ENCODE assay signal across 11 cellular contexts in the genomic region with DNA sequence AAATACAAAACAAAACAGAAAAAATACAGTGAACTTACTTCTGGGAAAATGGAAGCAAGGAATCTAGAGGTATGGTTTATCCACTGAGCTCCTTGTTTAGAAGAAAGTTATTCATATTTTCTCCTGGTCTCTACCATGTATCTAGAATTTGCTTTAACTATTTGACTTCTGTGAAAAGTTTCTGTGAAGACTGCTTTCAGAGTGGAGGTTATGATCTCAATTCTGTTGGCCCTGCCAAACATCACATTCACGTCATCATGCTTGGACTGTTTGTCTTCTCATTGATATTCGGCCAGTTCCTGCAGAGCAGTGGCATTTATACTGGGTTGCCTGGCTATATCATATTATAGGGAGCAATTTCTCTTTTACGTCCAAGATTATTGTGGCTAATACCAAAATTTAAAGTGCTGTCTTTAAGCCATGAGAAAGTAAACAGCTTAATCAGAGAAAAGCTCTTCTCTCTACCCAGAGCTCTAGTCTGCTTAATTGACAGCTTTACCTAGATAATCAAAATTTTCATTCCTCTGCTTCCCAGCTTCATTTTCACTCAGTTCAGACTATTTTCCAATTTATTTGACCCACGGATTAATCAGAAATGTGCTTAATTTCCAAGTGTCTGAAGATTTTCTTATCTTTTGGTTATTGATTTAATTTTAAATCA. TPM values are rescaled to one million over a fixed set of nuclear protein-coding genes. Genes with fewer than 3 reads are reported as not detected.
DNase-seq lines count a peak whose midpoint lies in the region; ATAC-seq, FAIRE-seq and TF ChIP-seq lines count a peak whose summit lies in the region.
"Had no signal": no experiment of that assay in that cellular context is flagged by ENCODE, and none has a peak within 500 bp of the region (broad histone marks: within the 10 kb centered on the region; RNA-seq: fewer than 3 reads in every experiment).

A gene with protein sequence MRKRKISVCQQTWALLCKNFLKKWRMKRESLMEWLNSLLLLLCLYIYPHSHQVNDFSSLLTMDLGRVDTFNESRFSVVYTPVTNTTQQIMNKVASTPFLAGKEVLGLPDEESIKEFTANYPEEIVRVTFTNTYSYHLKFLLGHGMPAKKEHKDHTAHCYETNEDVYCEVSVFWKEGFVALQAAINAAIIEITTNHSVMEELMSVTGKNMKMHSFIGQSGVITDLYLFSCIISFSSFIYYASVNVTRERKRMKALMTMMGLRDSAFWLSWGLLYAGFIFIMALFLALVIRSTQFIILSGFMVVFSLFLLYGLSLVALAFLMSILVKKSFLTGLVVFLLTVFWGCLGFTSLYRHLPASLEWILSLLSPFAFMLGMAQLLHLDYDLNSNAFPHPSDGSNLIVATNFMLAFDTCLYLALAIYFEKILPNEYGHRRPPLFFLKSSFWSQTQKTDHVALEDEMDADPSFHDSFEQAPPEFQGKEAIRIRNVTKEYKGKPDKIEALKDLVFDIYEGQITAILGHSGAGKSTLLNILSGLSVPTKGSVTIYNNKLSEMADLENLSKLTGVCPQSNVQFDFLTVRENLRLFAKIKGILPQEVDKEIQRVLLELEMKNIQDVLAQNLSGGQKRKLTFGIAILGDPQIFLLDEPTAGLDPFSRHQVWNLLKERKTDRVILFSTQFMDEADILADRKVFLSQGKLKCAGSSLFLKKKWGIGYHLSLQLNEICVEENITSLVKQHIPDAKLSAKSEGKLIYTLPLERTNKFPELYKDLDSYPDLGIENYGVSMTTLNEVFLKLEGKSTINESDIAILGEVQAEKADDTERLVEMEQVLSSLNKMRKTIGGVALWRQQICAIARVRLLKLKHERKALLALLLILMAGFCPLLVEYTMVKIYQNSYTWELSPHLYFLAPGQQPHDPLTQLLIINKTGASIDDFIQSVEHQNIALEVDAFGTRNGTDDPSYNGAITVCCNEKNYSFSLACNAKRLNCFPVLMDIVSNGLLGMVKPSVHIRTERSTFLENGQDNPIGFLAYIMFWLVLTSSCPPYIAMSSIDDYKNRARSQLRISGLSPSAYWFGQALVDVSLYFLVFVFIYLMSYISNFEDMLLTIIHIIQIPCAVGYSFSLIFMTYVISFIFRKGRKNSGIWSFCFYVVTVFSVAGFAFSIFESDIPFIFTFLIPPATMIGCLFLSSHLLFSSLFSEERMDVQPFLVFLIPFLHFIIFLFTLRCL (N-terminal part only) (minus strand): TSS at position 212 of the 661 bp plus-strand sequence. CDS start 13,358 bp downstream, outside the sequence.

- no peaks in the 10 kb centered on the region for H3K9me3 ChIP-seq in tibial nerve
- no peaks in the 10 kb centered on the region for H3K9me3 ChIP-seq in small intestine (ENCODE audit: control insufficient read depth, low read depth)
- H3K9me3 ChIP-seq: neutrophil had no signal

- peaks cover 3% of the 10 kb centered on the region for H3K9me3 Mint-ChIP-seq in neural crest cell
- peaks cover 3% of the 10 kb centered on the region for H3K9me3 Mint-ChIP-seq in activated CD4-positive, alpha-beta T cell treated with anti-CD3 and anti-CD28 coated beads, Interleukin-2, amount 10 ng/mL, durations not matched to agents 24 days and 14 days

- H3K27ac ChIP-seq in tibial nerve (peak within 1 kb of the TSS; percentile 51 to 87 (median 78)), small intestine (ENCODE audit: low read depth in 1 of 2, low read length in 1 of 2) (no peak within 1 kb of the TSS)
- H3K27ac ChIP-seq: neutrophil had no signal

- H3K27me3 ChIP-seq in tibial nerve (no peaks in the 10 kb centered on the region), small intestine (ENCODE audit: control insufficient read depth in 2 of 2, insufficient read depth in 2 of 2, low read length in 2 of 2) (peaks cover 0 to 2% of the 10 kb centered on the region in 2 donors)
- H3K27me3 ChIP-seq: neutrophil had no signal

- no peak within 1 kb of the TSS for H3K27ac Mint-ChIP-seq in neural crest cell (ENCODE audit: unreplicated experiment)
- H3K27ac Mint-ChIP-seq in activated CD4-positive, alpha-beta T cell treated with anti-CD3 and anti-CD28 coated beads, Interleukin-2, amount 10 ng/mL, durations not matched to agents 24 days and 14 days, result no peak within 1 kb of the TSS
- H3K27ac Mint-ChIP-seq: activated CD8-positive, alpha-beta memory T cell treated with anti-CD3 and anti-CD28 coated beads, Interleukin-2, amount 10 ng/mL, durations not matched to agents 7 days and 5 days had no signal

- H3K36me3 Mint-ChIP-seq in neural crest cell (ENCODE audit: low read depth), result peaks cover 2% of the 10 kb centered on the region
- no peaks in the 10 kb centered on the region for H3K36me3 Mint-ChIP-seq in activated CD4-positive, alpha-beta T cell treated with anti-CD3 and anti-CD28 coated beads, Interleukin-2, amount 10 ng/mL, durations not matched to agents 24 days and 14 days (ENCODE audit: low read depth)
- H3K36me3 Mint-ChIP-seq: activated CD8-positive, alpha-beta memory T cell treated with anti-CD3 and anti-CD28 coated beads, Interleukin-2, amount 10 ng/mL, durations not matched to agents 7 days and 5 days had no signal

- peak within 1 kb of the TSS; percentile 27 for H3K4me3 Mint-ChIP-seq in neural crest cell
- no peak within 1 kb of the TSS for H3K4me3 Mint-ChIP-seq in activated CD4-positive, alpha-beta T cell treated with anti-CD3 and anti-CD28 coated beads, Interleukin-2, amount 10 ng/mL, durations not matched to agents 24 days and 14 days
- H3K4me3 Mint-ChIP-seq: activated CD8-positive, alpha-beta memory T cell treated with anti-CD3 and anti-CD28 coated beads, Interleukin-2, amount 10 ng/mL, durations not matched to agents 7 days and 5 days had no signal

- FAIRE-seq in small intestine (lab: Jason Lieb, UNC), result no peak

- peak within 1 kb of the TSS; percentile 31 to 54 (median 41) for H3K4me3 ChIP-seq in tibial nerve
- no peak within 1 kb of the TSS for H3K4me3 ChIP-seq in small intestine (ENCODE audit: low read depth in 1 of 2, low read length in 2 of 2)

- no peaks in the 10 kb centered on the region for H3K36me3 ChIP-seq in tibial nerve
- H3K36me3 ChIP-seq in small intestine (ENCODE audit: control insufficient read depth in 2 of 2, insufficient read depth in 2 of 2, low read length in 2 of 2), result no peaks in the 10 kb centered on the region
- H3K36me3 ChIP-seq: neutrophil had no signal

- intact Hi-C loops in activated CD4-positive, alpha-beta T cell treated with anti-CD3 and anti-CD28 coated beads, Interleukin-2, amount 10 ng/mL, durations not matched to agents 24 days and 14 days (cut with micrococcal nuclease), result no loop called here

- no peaks in the 10 kb centered on the region for H3K27me3 Mint-ChIP-seq in neural crest cell (ENCODE audit: low read depth)
- no peaks in the 10 kb centered on the region for H3K27me3 Mint-ChIP-seq in activated CD4-positive, alpha-beta T cell treated with anti-CD3 and anti-CD28 coated beads, Interleukin-2, amount 10 ng/mL, durations not matched to agents 24 days and 14 days

- H3K4me1 Mint-ChIP-seq in neural crest cell, result peaks cover 10% of the 10 kb centered on the region
- H3K4me1 Mint-ChIP-seq in activated CD4-positive, alpha-beta T cell treated with anti-CD3 and anti-CD28 coated beads, Interleukin-2, amount 10 ng/mL, durations not matched to agents 24 days and 14 days, result no peaks in the 10 kb centered on the region
- H3K4me1 Mint-ChIP-seq: activated CD8-positive, alpha-beta memory T cell treated with anti-CD3 and anti-CD28 coated beads, Interleukin-2, amount 10 ng/mL, durations not matched to agents 7 days and 5 days had no signal

- H3K4me1 ChIP-seq in tibial nerve (peaks cover 0 to 12% (median 0%) of the 10 kb centered on the region in 4 donors), small intestine (ENCODE audit: control insufficient read depth in 2 of 2, insufficient read depth in 1 of 2, low read depth in 1 of 2, low read length in 1 of 2) (no peaks in the 10 kb centered on the region)

- DNase-seq in fibroblast of the conjunctiva (ENCODE audit: low read depth) (peak; percentile 57), neural crest cell (ENCODE audit: low read depth, low spot score) (no peak), tibial nerve (ENCODE audit: low spot score in 2 of 2) (peak; percentile 22 to 59), small intestine (no peak)
- no peak for DNase-seq in activated CD4-positive, alpha-beta T cell treated with anti-CD3 and anti-CD28 coated beads, Interleukin-2, amount 10 ng/mL, durations not matched to agents 24 days and 14 days
- DNase-seq: activated CD8-positive, alpha-beta memory T cell treated with anti-CD3 and anti-CD28 coated beads, Interleukin-2, amount 10 ng/mL, durations not matched to agents 7 days and 5 days; stimulated activated naive CD8-positive, alpha-beta T cell treated with anti-CD3 and anti-CD28 coated beads, Interleukin-15, Interleukin-2, amounts not matched to agents 100 U/mL and 50 U/mL, for 24 hours had no signal

- TF ChIP-seq EP300 in tibial nerve (IDR thresholded peaks at IDR 0.05), result peak in 1 of 2 donors; percentile 87

- ATAC-seq in SK-N-SH treated with all-trans-retinoic acid at 6 μM for 48 hours (peak; percentile 80), HG03432 (IDR thresholded peaks at IDR 0.05; ENCODE audit: unreplicated experiment) (no peak), HG03457 (IDR thresholded peaks at IDR 0.05; ENCODE audit: unreplicated experiment) (no peak)
- ATAC-seq: activated CD8-positive, alpha-beta memory T cell treated with anti-CD3 and anti-CD28 coated beads, Interleukin-2, amount 10 ng/mL, durations not matched to agents 7 days and 5 days; stimulated activated naive CD8-positive, alpha-beta T cell treated with anti-CD3 and anti-CD28 coated beads, Interleukin-15, Interleukin-2, amounts not matched to agents 100 U/mL and 50 U/mL, for 24 hours had no signal

- TF ChIP-seq CTCF in neural crest cell (conservative IDR thresholded peaks at IDR 0.05) (no peak), tibial nerve (IDR thresholded peaks at IDR 0.05) (no peak)

- TF ChIP-seq POLR2A in tibial nerve (IDR thresholded peaks at IDR 0.05), result peak in 1 of 2 donors; percentile 40

- WGBS in tibial nerve, 2 donors, result 14 to 15% methylated on average over 4 of the region's 4 CpGs
- 63 to 74% (median 67%) methylated on average over 4 of the region's 4 CpGs for WGBS in small intestine, 3 donors

TF ChIP-seq in SK-N-SH treated with all-trans-retinoic acid at 6 μM for 48 hours, 23 proteins besides CTCF, POLR2A, EP300 and RAD21 (continues in another document):
- TF ChIP-seq ESRRG (CRISPR knock-in tag; IDR thresholded peaks at IDR 0.05) (no peak), BACH2 (CRISPR knock-in tag; IDR thresholded peaks at IDR 0.05; ENCODE audit: borderline replicate concordance) (no peak)

RNA-seq across cellular contexts. Expression of the gene that starts here (rescaled TPM):
- total RNA-seq in neural crest cell (12.1 and 13.3 TPM in 2 replicates), tibial nerve (100 to 1,000 TPM; 235 to 365 (median 316) TPM)
- not detected in 2 replicates for total RNA-seq in activated CD4-positive, alpha-beta T cell treated with anti-CD3 and anti-CD28 coated beads, Interleukin-2, amount 10 ng/mL, durations not matched to agents 24 days and 14 days
- polyA plus RNA-seq in small intestine, result 1 to 10 TPM in 2 of 3 donors, not detected in 1; 1.9 to 7.7 TPM
- total RNA-seq: activated CD8-positive, alpha-beta memory T cell treated with anti-CD3 and anti-CD28 coated beads, Interleukin-2, amount 10 ng/mL, durations not matched to agents 7 days and 5 days had no signal

Comparison
In these comparisons a context has a peak if more than half of its experiments do, and no peak if none do; other contexts are left out.
1. RNA of the gene that starts here (total RNA-seq): 235 to 365 TPM in tibial nerve; 12.1 to 13.3 TPM in neural crest cell and not detected in activated CD4-positive, alpha-beta T cell treated with anti-CD3 and anti-CD28 coated beads, Interleukin-2, amount 10 ng/mL, durations not matched to agents 24 days and 14 days; every median in the first group is over 10 times any median in the second.
2. DNase-seq: peak in fibroblast of the conjunctiva (single experiment) and tibial nerve (2 of 2); none in neural crest cell (single experiment), activated CD4-positive, alpha-beta T cell treated with anti-CD3 and anti-CD28 coated beads, Interleukin-2, amount 10 ng/mL, durations not matched to agents 24 days and 14 days (single experiment) and small intestine (single experiment).
3. H3K27ac ChIP-seq: peak in tibial nerve (4 of 4); none in small intestine (0 of 2).
4. H3K4me3 ChIP-seq: peak in tibial nerve (4 of 4); none in small intestine (0 of 2).